ENCODE assay signal across 23 cellular contexts in the genomic region with DNA sequence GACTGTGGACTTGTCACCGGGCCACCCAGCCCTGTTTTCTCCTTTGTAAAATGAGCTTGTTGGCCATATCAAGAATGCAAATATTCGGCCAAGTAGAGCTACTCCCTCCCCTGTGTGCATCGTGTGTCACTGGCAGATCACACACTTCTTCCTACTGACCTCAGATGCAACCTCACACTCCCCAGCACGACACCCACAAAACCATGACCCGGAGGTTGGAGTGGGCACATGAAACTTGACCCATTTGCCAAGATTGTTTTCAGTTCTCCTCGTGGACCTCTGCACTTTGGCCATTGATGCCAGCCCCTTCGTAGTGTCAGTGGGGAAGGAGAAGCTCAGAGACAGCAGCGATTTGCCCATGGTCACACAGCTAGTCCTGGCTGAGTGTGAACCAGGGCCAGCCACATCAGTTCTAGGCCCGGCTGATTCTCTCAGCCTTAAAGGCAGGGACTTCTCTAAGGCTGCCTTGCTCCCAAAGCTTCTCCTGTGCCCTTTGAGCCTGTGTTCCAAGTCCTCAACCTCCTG.
"Had no signal": no experiment of that assay in that cellular context is flagged by ENCODE, and none has a peak within 500 bp of the region (broad histone marks: within the 10 kb centered on the region; RNA-seq: fewer than 3 reads in every experiment).

No MANE protein-coding gene starts in this region.

- H3K4me3 Mint-ChIP-seq: effector memory CD8-positive, alpha-beta T cell; mesothelial cell of epicardium; natural killer cell treated with Interleukin-12 subunit alpha and Interleukin-12 subunit beta and Interleukin-15 and Interleukin-18, amount 100 ng/mL, for 72 hours; stimulated activated memory B cell treated with anti-CD40 and anti-IgM and Interleukin-4, amounts not matched to agents 10 μg/mL and 1 μg/mL and 100 μg/mL, for 72 hours had no signal

- H3K36me3 ChIP-seq: esophagus squamous epithelium, thoracic aorta, tibial nerve, upper lobe of left lung had no signal

- H3K27me3 ChIP-seq: tibial nerve, upper lobe of left lung had no signal

- DNase-seq: dermis blood vessel endothelial cell; effector memory CD8-positive, alpha-beta T cell; erythroblast; esophagus squamous epithelium; foreskin melanocyte; head of caudate nucleus; mesenchymal stem cell; mucosa of descending colon; naive B cell; nucleus accumbens; stimulated activated CD4-positive, alpha-beta T cell treated with anti-CD3 and anti-CD28 coated beads, Interleukin-4, amount 100 ng/mL, for 4 hours; stimulated activated naive CD8-positive, alpha-beta T cell treated with anti-CD3 and anti-CD28 coated beads, Interleukin-15, Interleukin-2, amounts not matched to agents 100 U/mL and 50 U/mL, for 24 hours; substantia nigra; upper lobe of left lung had no signal

- H3K36me3 Mint-ChIP-seq: mesothelial cell of epicardium; naive B cell; natural killer cell treated with Interleukin-12 subunit alpha and Interleukin-12 subunit beta and Interleukin-15 and Interleukin-18, amount 100 ng/mL, for 72 hours; stimulated activated memory B cell treated with anti-CD40 and anti-IgM and Interleukin-4, amounts not matched to agents 10 μg/mL and 1 μg/mL and 100 μg/mL, for 72 hours had no signal

- H3K9me3 Mint-ChIP-seq: effector memory CD8-positive, alpha-beta T cell; mesothelial cell of epicardium; natural killer cell treated with Interleukin-12 subunit alpha and Interleukin-12 subunit beta and Interleukin-15 and Interleukin-18, amount 100 ng/mL, for 72 hours; stimulated activated memory B cell treated with anti-CD40 and anti-IgM and Interleukin-4, amounts not matched to agents 10 μg/mL and 1 μg/mL and 100 μg/mL, for 72 hours had no signal

- H3K27ac ChIP-seq: coronary artery, esophagus squamous epithelium, thoracic aorta, tibial nerve, upper lobe of left lung had no signal

- H3K9me3 ChIP-seq: esophagus squamous epithelium, mucosa of descending colon, thoracic aorta, tibial nerve, upper lobe of left lung had no signal

- FAIRE-seq: endometrium, keratinocyte had no signal

- H3K4me1 ChIP-seq: esophagus squamous epithelium, upper lobe of left lung had no signal

- H3K27ac Mint-ChIP-seq: effector memory CD8-positive, alpha-beta T cell; natural killer cell treated with Interleukin-12 subunit alpha and Interleukin-12 subunit beta and Interleukin-15 and Interleukin-18, amount 100 ng/mL, for 72 hours; stimulated activated memory B cell treated with anti-CD40 and anti-IgM and Interleukin-4, amounts not matched to agents 10 μg/mL and 1 μg/mL and 100 μg/mL, for 72 hours had no signal

- ATAC-seq: effector memory CD8-positive, alpha-beta T cell; left lobe of liver; mucosa of descending colon; natural killer cell treated with Interleukin-12 subunit alpha and Interleukin-12 subunit beta and Interleukin-15 and Interleukin-18, amount 100 ng/mL, for 72 hours; stimulated activated memory B cell treated with anti-CD40 and anti-IgM and Interleukin-4, amounts not matched to agents 10 μg/mL and 1 μg/mL and 100 μg/mL, for 72 hours; stimulated activated naive CD8-positive, alpha-beta T cell treated with anti-CD3 and anti-CD28 coated beads, Interleukin-15, Interleukin-2, amounts not matched to agents 100 U/mL and 50 U/mL, for 24 hours had no signal

- H3K4me3 ChIP-seq: coronary artery, esophagus squamous epithelium, mucosa of descending colon, thoracic aorta, tibial nerve, upper lobe of left lung had no signal
